In genomic region chr19:51702103-51702753, GRCh38 we compare ENCODE assay signal across 1 cellular context.
TF ChIP-seq lines count a peak whose summit lies in the region.

No MANE protein-coding gene starts in this region.

TF ChIP-seq in K562, 482 proteins besides CTCF, POLR2A, EP300 and RAD21 (continues in another document):
- TF ChIP-seq ARID1B (IDR thresholded peaks at IDR 0.05) (0 out of 2 replicates have a peak, but pooled peaks have one; percentile 3), ZNF12 (CRISPR knock-in tag; IDR thresholded peaks at IDR 0.05) (no peak), MTA3 (IDR thresholded peaks at IDR 0.05; ENCODE audit: borderline replicate concordance) (no peak), TAF1 (IDR thresholded peaks at IDR 0.05; ENCODE audit: control insufficient read depth, extremely low read depth, insufficient read depth, low read length, severe bottlenecking) (peak; percentile 27), KAT7 (CRISPR knock-in tag; IDR thresholded peaks at IDR 0.05; ENCODE audit: borderline replicate concordance) (peak; percentile 52; the same call in 1 of the 2 replicates), POLR2H (tag; IDR thresholded peaks at IDR 0.05; ENCODE audit: low read depth) (peak; percentile 39; the same call in 1 of the 2 replicates), ZNF609 (CRISPR knock-in tag; IDR thresholded peaks at IDR 0.05; ENCODE audit: borderline replicate concordance) (no peak), POLR2AphosphoS2 (IDR thresholded peaks at IDR 0.05; ENCODE audit: low read length) (peak; percentile 48; the same call in 1 of the 2 replicates), PBX2 (CRISPR knock-in tag; IDR thresholded peaks at IDR 0.05; ENCODE audit: low read depth) (no peak), PBX2 (tag; conservative IDR thresholded peaks at IDR 0.05; ENCODE audit: low read depth) (no peak), ZNF24 (IDR thresholded peaks at IDR 0.05) (no peak), NKRF (IDR thresholded peaks at IDR 0.05; ENCODE audit: borderline replicate concordance) (no peak), TOE1 (IDR thresholded peaks at IDR 0.05; ENCODE audit: borderline replicate concordance) (peak; percentile 19; the same call in 1 of the 2 replicates), TOE1 (CRISPR knock-in tag; IDR thresholded peaks at IDR 0.05; ENCODE audit: borderline replicate concordance, low read depth) (no peak), RBM22 (IDR thresholded peaks at IDR 0.05; ENCODE audit: low read depth, low read length, poor library complexity, severe bottlenecking) (no peak), SMAD1 (IDR thresholded peaks at IDR 0.05; ENCODE audit: low read depth, low read length, partially characterized antibody) (no peak), DDX20 (tag; IDR thresholded peaks at IDR 0.05; ENCODE audit: low read depth) (no peak), ZNF184 (CRISPR knock-in tag; IDR thresholded peaks at IDR 0.05) (no peak), CEBPG (CRISPR knock-in tag; IDR thresholded peaks at IDR 0.05) (no peak), CEBPG (tag; conservative IDR thresholded peaks at IDR 0.05 in 1 of 2, IDR thresholded peaks at IDR 0.05 in 1 of 2) (0 out of 4 replicates have a peak, but pooled peaks of 1 of the 2 experiments have one; percentile 18), POLR2G (IDR thresholded peaks at IDR 0.05; ENCODE audit: low read depth, low read length) (no peak), CHD2 (IDR thresholded peaks at IDR 0.05; ENCODE audit: low read depth, low read length) (no peak), PCBP1 (IDR thresholded peaks at IDR 0.05; ENCODE audit: low read depth, low read length, poor library complexity, severe bottlenecking) (no peak), RB1 (IDR thresholded peaks at IDR 0.05; ENCODE audit: low read depth) (no peak), BRD4 (IDR thresholded peaks at IDR 0.05) (no peak), FOS (IDR thresholded peaks at IDR 0.05; ENCODE audit: extremely low read depth, insufficient read length) (no peak), E2F8 (IDR thresholded peaks at IDR 0.05; ENCODE audit: low read depth, partially characterized antibody) (no peak), NR2C1 (IDR thresholded peaks at IDR 0.05) (0 out of 2 replicates have a peak, but pooled peaks have one; percentile 29), NR2C1 (tag; IDR thresholded peaks at IDR 0.05) (no peak), SRSF3 (IDR thresholded peaks at IDR 0.05; ENCODE audit: insufficient read depth, low read length) (no peak), MEIS2 (IDR thresholded peaks at IDR 0.05; ENCODE audit: partially characterized antibody) (no peak), SRSF9 (IDR thresholded peaks at IDR 0.05; ENCODE audit: borderline replicate concordance, low read depth, low read length) (no peak), NFATC3 (IDR thresholded peaks at IDR 0.05) (no peak), MAFG (tag; conservative IDR thresholded peaks at IDR 0.05) (no peak), PRDM10 (IDR thresholded peaks at IDR 0.05; ENCODE audit: partially characterized antibody) (no peak), ZNF408 (CRISPR knock-in tag; IDR thresholded peaks at IDR 0.05; ENCODE audit: low read depth) (no peak), ZFX (CRISPR knock-in tag; IDR thresholded peaks at IDR 0.05) (peak; percentile 64), GTF2E2 (tag; IDR thresholded peaks at IDR 0.05) (no peak), RAD51 (IDR thresholded peaks at IDR 0.05; ENCODE audit: borderline replicate concordance, low read depth) (no peak), ZNF124 (CRISPR knock-in tag; IDR thresholded peaks at IDR 0.05) (no peak), ADNP (tag; IDR thresholded peaks at IDR 0.05) (no peak), CBX8 (IDR thresholded peaks at IDR 0.05; ENCODE audit: borderline replicate concordance, extremely low read depth, low read depth, low read length, poor library complexity, severe bottlenecking) (no peak), HDAC8 (tag; IDR thresholded peaks at IDR 0.05) (no peak), SIRT6 (IDR thresholded peaks at IDR 0.05; ENCODE audit: low read depth, low read length) (no peak), HDAC2 (IDR thresholded peaks at IDR 0.05) (no peak), ARHGAP35 (IDR thresholded peaks at IDR 0.05; ENCODE audit: partially characterized antibody) (no peak), DEAF1 (CRISPR knock-in tag; IDR thresholded peaks at IDR 0.05) (no peak), TGIF2 (CRISPR knock-in tag; IDR thresholded peaks at IDR 0.05) (no peak), BDP1 (IDR thresholded peaks at IDR 0.05; ENCODE audit: insufficient read depth, insufficient read length) (no peak), CEBPB (tag; IDR thresholded peaks at IDR 0.05) (peak; percentile 37; the same call in 1 of the 2 replicates), HOMEZ (CRISPR knock-in tag; IDR thresholded peaks at IDR 0.05) (no peak)
